Comparison of ENCODE assay signal across 8 cellular contexts in genomic region chr1:197180252-197180878, GRCh38. TPM values are rescaled to one million over a fixed set of nuclear protein-coding genes. Genes with fewer than 3 reads are reported as not detected.
A peak's percentile ranks its signal among the peaks of the same experiment; 100 is the strongest.
DNase-seq lines count a peak whose midpoint lies in the region; ATAC-seq, FAIRE-seq and TF ChIP-seq lines count a peak whose summit lies in the region.

No MANE protein-coding gene starts in this region.

- H3K27me3 Mint-ChIP-seq in progenitor cell of endocrine pancreas, result no peaks in the 10 kb centered on the region
- no peaks in the 10 kb centered on the region for H3K27me3 Mint-ChIP-seq in activated naive CD8-positive, alpha-beta T cell treated with anti-CD3 and anti-CD28 coated beads for 36 hours

- no peaks in the 10 kb centered on the region for H4K20me1 ChIP-seq in Loucy (ENCODE audit: insufficient read depth, low read length, poor library complexity, severe bottlenecking)

- H3K27me3 ChIP-seq in cardiac muscle cell (no peaks in the 10 kb centered on the region), Loucy (ENCODE audit: insufficient read depth, low read length, poor library complexity, severe bottlenecking) (no peaks in the 10 kb centered on the region)

- H3K4me1 ChIP-seq in cardiac muscle cell (ENCODE audit: low read depth) (no peaks in the 10 kb centered on the region), Loucy (ENCODE audit: insufficient read depth, low read length, poor library complexity, severe bottlenecking) (no peaks in the 10 kb centered on the region)

- H3K79me2 ChIP-seq in Loucy (ENCODE audit: insufficient read depth, low read length), result no peaks in the 10 kb centered on the region

- H3K4me3 Mint-ChIP-seq in progenitor cell of endocrine pancreas (ENCODE audit: low read depth), result no peak overlapping the region
- no peak overlapping the region for H3K4me3 Mint-ChIP-seq in activated naive CD8-positive, alpha-beta T cell treated with anti-CD3 and anti-CD28 coated beads for 36 hours

- H3K9me2 ChIP-seq in Loucy (replicated peaks; ENCODE audit: low read depth, low read length), result no peaks in the 10 kb centered on the region

- H3K9ac ChIP-seq in Loucy (ENCODE audit: low read depth, low read length, poor library complexity, severe bottlenecking), result no peak overlapping the region

- no peaks in the 10 kb centered on the region for H3F3A ChIP-seq in Loucy (ENCODE audit: low read depth)

- TF ChIP-seq CTCF in cardiac muscle cell (IDR thresholded peaks at IDR 0.05; ENCODE audit: low read depth, low read length) (peak; percentile 65), Loucy (conservative IDR thresholded peaks at IDR 0.05; ENCODE audit: low read length) (peak; percentile 87), progenitor cell of endocrine pancreas (IDR thresholded peaks at IDR 0.05; ENCODE audit: unreplicated experiment) (peak; percentile 67)

- no peaks in the 10 kb centered on the region for H3K9me3 Mint-ChIP-seq in progenitor cell of endocrine pancreas (ENCODE audit: low read depth)
- no peaks in the 10 kb centered on the region for H3K9me3 Mint-ChIP-seq in activated naive CD8-positive, alpha-beta T cell treated with anti-CD3 and anti-CD28 coated beads for 36 hours

- H3K9me3 ChIP-seq in cardiac muscle cell (ENCODE audit: low read depth) (no peaks in the 10 kb centered on the region), Loucy (ENCODE audit: insufficient read depth, low read depth, low read length) (no peaks in the 10 kb centered on the region)

- H3K4me3 ChIP-seq in cardiac muscle cell (no peak overlapping the region), Loucy (ENCODE audit: low read length, poor library complexity, severe bottlenecking) (no peak overlapping the region)

- peak; percentile 89 for FAIRE-seq in H54 (lab: Jason Lieb, UNC)

- H3K4me2 ChIP-seq in Loucy (ENCODE audit: low read depth, low read length, poor library complexity, severe bottlenecking), result no peak overlapping the region

- peak; percentile 50 to 71 for DNase-seq in cardiac muscle cell (ENCODE audit: low read depth in 1 of 2, low spot score in 1 of 2)
- DNase-seq in Right ventricle myocardium inferior (ENCODE audit: missing footprints), result no peak
- DNase-seq in H54 (ENCODE audit: insufficient read length, low spot score), result no peak
- DNase-seq in fibroblast of peridontal ligament (ENCODE audit: extremely low read depth), result peak; percentile 87
- no peak for DNase-seq in progenitor cell of endocrine pancreas (ENCODE audit: low spot score, unreplicated experiment)
- no peak for DNase-seq in activated naive CD8-positive, alpha-beta T cell treated with anti-CD3 and anti-CD28 coated beads for 36 hours

- H3K4me1 Mint-ChIP-seq in progenitor cell of endocrine pancreas (ENCODE audit: low read depth), result no peaks in the 10 kb centered on the region
- peaks cover 2% of the 10 kb centered on the region for H3K4me1 Mint-ChIP-seq in activated naive CD8-positive, alpha-beta T cell treated with anti-CD3 and anti-CD28 coated beads for 36 hours

- no peak overlapping the region for H3K27ac ChIP-seq in cardiac muscle cell

- peaks cover 12% of the 10 kb centered on the region for H3K36me3 Mint-ChIP-seq in progenitor cell of endocrine pancreas (ENCODE audit: insufficient read depth)
- peaks cover 15% of the 10 kb centered on the region for H3K36me3 Mint-ChIP-seq in activated naive CD8-positive, alpha-beta T cell treated with anti-CD3 and anti-CD28 coated beads for 36 hours

- H3K36me3 ChIP-seq in cardiac muscle cell (peaks cover 32% of the 10 kb centered on the region), Loucy (ENCODE audit: insufficient read depth, low read length) (peaks cover 9% of the 10 kb centered on the region; the same call in 1 of the 2 replicates)

- TF ChIP-seq POLR2A in H54 (IDR thresholded peaks at IDR 0.05; ENCODE audit: low read depth, low read length), result no peak

- H3K27ac Mint-ChIP-seq in progenitor cell of endocrine pancreas, result no peak overlapping the region
- H3K27ac Mint-ChIP-seq in activated naive CD8-positive, alpha-beta T cell treated with anti-CD3 and anti-CD28 coated beads for 36 hours, result no peak overlapping the region

- intact Hi-C loops in Right ventricle myocardium inferior (cut with DNase I), result loop anchor here (5.0 kb wide), 1 partner anchor 177 kb away; no protein-coding TSS in a partner anchor

- no peak for ATAC-seq in Right ventricle myocardium inferior
- peak; percentile 97 for ATAC-seq in SK-N-SH treated with all-trans-retinoic acid at 6 μM for 48 hours

- no peak overlapping the region for H2AFZ ChIP-seq in Loucy (ENCODE audit: low read length)

TF ChIP-seq in SK-N-SH treated with all-trans-retinoic acid at 6 μM for 48 hours, 23 proteins besides CTCF, POLR2A, EP300 and RAD21:
- TF ChIP-seq, protein P1, sequence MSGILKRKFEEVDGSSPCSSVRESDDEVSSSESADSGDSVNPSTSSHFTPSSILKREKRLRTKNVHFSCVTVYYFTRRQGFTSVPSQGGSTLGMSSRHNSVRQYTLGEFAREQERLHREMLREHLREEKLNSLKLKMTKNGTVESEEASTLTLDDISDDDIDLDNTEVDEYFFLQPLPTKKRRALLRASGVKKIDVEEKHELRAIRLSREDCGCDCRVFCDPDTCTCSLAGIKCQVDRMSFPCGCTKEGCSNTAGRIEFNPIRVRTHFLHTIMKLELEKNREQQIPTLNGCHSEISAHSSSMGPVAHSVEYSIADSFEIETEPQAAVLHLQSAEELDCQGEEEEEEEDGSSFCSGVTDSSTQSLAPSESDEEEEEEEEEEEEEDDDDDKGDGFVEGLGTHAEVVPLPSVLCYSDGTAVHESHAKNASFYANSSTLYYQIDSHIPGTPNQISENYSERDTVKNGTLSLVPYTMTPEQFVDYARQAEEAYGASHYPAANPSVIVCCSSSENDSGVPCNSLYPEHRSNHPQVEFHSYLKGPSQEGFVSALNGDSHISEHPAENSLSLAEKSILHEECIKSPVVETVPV (CRISPR knock-in tag; IDR thresholded peaks at IDR 0.05), result no peak
- TF ChIP-seq PPARA (CRISPR knock-in tag; IDR thresholded peaks at IDR 0.05; ENCODE audit: borderline replicate concordance) (no peak), ISL1 (CRISPR knock-in tag; IDR thresholded peaks at IDR 0.05) (no peak), ZNF565 (CRISPR knock-in tag; conservative IDR thresholded peaks at IDR 0.05; ENCODE audit: low read depth) (no peak), POU6F1 (CRISPR knock-in tag; IDR thresholded peaks at IDR 0.05; ENCODE audit: borderline replicate concordance, low read depth) (no peak), SNAI2 (CRISPR knock-in tag; IDR thresholded peaks at IDR 0.05) (no peak), ZFP3 (CRISPR knock-in tag; IDR thresholded peaks at IDR 0.05) (no peak)

RNA-seq across cellular contexts. Expression of gene ZBTB41, which starts 20.7 kb away (rescaled TPM):
- 4.6 and 7.8 TPM in 2 replicates for total RNA-seq in cardiac muscle cell
- 2.2 and 3.1 TPM in 2 replicates for polyA plus RNA-seq in cardiac muscle cell
- 8.6 TPM for total RNA-seq in Right ventricle myocardium inferior
- total RNA-seq in progenitor cell of endocrine pancreas, result 12.5 and 13.1 TPM in 2 replicates
- 1 to 10 TPM; 3.4 to 3.7 TPM for total RNA-seq in activated naive CD8-positive, alpha-beta T cell treated with anti-CD3 and anti-CD28 coated beads for 36 hours

RNA-seq across cellular contexts. Expression of gene ASPM, which starts 33.9 kb away (rescaled TPM):
- total RNA-seq in cardiac muscle cell (3.3 and 43.7 TPM in 2 replicates), Right ventricle myocardium inferior (0.35 TPM), progenitor cell of endocrine pancreas (17.1 and 17.5 TPM in 2 replicates)
- polyA plus RNA-seq in cardiac muscle cell, result 3.4 and 21.1 TPM in 2 replicates
- total RNA-seq in activated naive CD8-positive, alpha-beta T cell treated with anti-CD3 and anti-CD28 coated beads for 36 hours, result 10 to 100 TPM; 30.2 to 31.4 TPM

Comparison
In these comparisons a context has a peak if more than half of its experiments do, and no peak if none do; other contexts are left out.
1. DNase-seq: peak in cardiac muscle cell (2 of 2) and fibroblast of peridontal ligament (single experiment); none in Right ventricle myocardium inferior (single experiment), H54 (single experiment), progenitor cell of endocrine pancreas (single experiment) and activated naive CD8-positive, alpha-beta T cell treated with anti-CD3 and anti-CD28 coated beads for 36 hours (single experiment).
2. Peak in every context shown above with its lines, with median percentiles within 50 percentile points of each other: CTCF ChIP-seq.